Comparison of ENCODE assay signal across 28 cellular contexts in the genomic region with DNA sequence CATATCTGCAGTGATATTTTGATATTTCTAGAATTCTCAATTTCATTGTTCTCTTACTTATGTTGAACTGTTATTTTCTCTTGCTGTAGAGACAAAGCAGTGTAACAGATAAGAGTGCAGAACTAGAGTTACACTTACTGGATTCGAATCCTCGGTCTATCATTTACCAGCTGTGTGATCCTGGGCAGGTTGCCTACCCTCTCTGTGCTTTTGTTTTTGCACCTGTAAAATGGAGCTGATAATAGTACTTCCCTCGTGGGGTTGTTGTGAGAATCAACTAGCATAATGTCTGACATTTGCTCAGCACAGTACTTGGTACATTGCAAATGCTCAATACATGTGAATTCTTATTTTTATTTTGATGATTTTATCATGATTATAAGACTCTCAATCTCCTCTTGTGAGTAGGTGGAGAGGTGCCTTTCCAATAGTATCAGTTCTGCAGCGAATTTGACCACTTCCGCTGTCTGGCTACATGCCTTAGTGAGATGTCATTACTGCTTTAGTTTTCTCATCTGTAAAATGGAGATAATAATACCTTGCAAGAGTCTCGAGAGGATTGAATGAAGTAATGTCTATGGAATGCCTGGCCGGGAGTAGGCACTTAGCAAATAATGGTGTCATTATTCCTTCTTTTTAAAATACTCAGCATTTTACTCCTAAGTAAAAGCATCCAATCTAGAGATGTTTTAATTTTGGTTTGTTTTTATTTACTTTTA.
A peak's percentile ranks its signal among the peaks of the same experiment; 100 is the strongest.
DNase-seq lines count a peak whose midpoint lies in the region; ATAC-seq, FAIRE-seq and TF ChIP-seq lines count a peak whose summit lies in the region.
"Had no signal": no experiment of that assay in that cellular context is flagged by ENCODE, and none has a peak within 500 bp of the region (broad histone marks: within the 10 kb centered on the region; RNA-seq: fewer than 3 reads in every experiment).

No MANE protein-coding gene starts in this region.

- H3K36me3 Mint-ChIP-seq in astrocyte (ENCODE audit: low read depth, unreplicated experiment) = no peaks in the 10 kb centered on the region
- H3K36me3 Mint-ChIP-seq: IgD-negative memory B cell had no signal

- H3K27me3 ChIP-seq in astrocyte (ENCODE audit: insufficient read depth, low read length) = no peaks in the 10 kb centered on the region
- H3K27me3 ChIP-seq in tibial artery = no peaks in the 10 kb centered on the region
- H3K27me3 ChIP-seq in WERI-Rb-1 (ENCODE audit: insufficient read depth, low read depth, severe bottlenecking) = peaks cover 86% of the 10 kb centered on the region
- H3K27me3 ChIP-seq: MG63 had no signal

- H3K4me3 Mint-ChIP-seq in astrocyte (ENCODE audit: unreplicated experiment) = no peak overlapping the region
- H3K4me3 Mint-ChIP-seq: IgD-negative memory B cell had no signal

- no peak overlapping the region for H3K9ac ChIP-seq in astrocyte (ENCODE audit: low read length)

- H3K27ac Mint-ChIP-seq in astrocyte (ENCODE audit: unreplicated experiment) = no peak overlapping the region

- ATAC-seq in HG03457 (IDR thresholded peaks at IDR 0.05; ENCODE audit: unreplicated experiment) = no peak
- ATAC-seq: HCT116, SK-N-SH treated with all-trans-retinoic acid at 6 μM for 48 hours had no signal

- H3K27ac ChIP-seq in astrocyte (ENCODE audit: low read depth, low read length) = no peak overlapping the region
- H3K27ac ChIP-seq in tibial artery = no peak overlapping the region
- no peak overlapping the region for H3K27ac ChIP-seq in WERI-Rb-1
- H3K27ac ChIP-seq: C4-2B, PC-9 had no signal

- H3K9me3 Mint-ChIP-seq in astrocyte (ENCODE audit: unreplicated experiment) = no peaks in the 10 kb centered on the region

- no peaks in the 10 kb centered on the region for H3K79me2 ChIP-seq in astrocyte (ENCODE audit: insufficient read depth, low read length)

- TF ChIP-seq CTCF in astrocyte (IDR thresholded peaks at IDR 0.05; ENCODE audit: insufficient read depth, low read depth, low read length) (no peak), tibial artery (IDR thresholded peaks at IDR 0.05) (no peak), WERI-Rb-1 (IDR thresholded peaks at IDR 0.05; ENCODE audit: low read depth, low read length) (no peak)

- FAIRE-seq in astrocyte (lab: Jason Lieb, UNC) = no peak
- FAIRE-seq: GM18507, H1 had no signal

- intact Hi-C loops in tibial artery (cut with DNase I; ENCODE audit: low total_unique reads) = no loop called here

- DNase-seq in A172 (ENCODE audit: low spot score) (peak; percentile 8), LHCN-M2 (ENCODE audit: low read depth) (peak; percentile 1), astrocyte (ENCODE audit: low read depth) (peak; percentile 20), iris pigment epithelial cell (ENCODE audit: low read depth) (peak; percentile 9), tibial artery (no peak), D341Med (ENCODE audit: low spot score) (no peak), WERI-Rb-1 (no peak)
- DNase-seq: 8988T, COR-L47, DMS 273 treated with DMSO at 0.1 percent for 48 hours, DND-41, Karpas-422, MG63, NCI-H1048, NCI-H1417 treated with DMSO at 0.1 percent for 48 hours, NCI-H187 treated with DMSO at 0.1 percent for 48 hours, NCI-H2107, NCI-H510A, NCI-H748 treated with DMSO at 0.1 percent for 48 hours, PC-9, SIG-M5 had no signal

- H2AFZ ChIP-seq in astrocyte (ENCODE audit: low read depth, low read length) = no peak overlapping the region
- H2AFZ ChIP-seq: PC-9 had no signal

- H3K4me1 Mint-ChIP-seq in astrocyte (ENCODE audit: low read depth, unreplicated experiment) = peaks cover 9% of the 10 kb centered on the region
- H3K4me1 Mint-ChIP-seq: IgD-negative memory B cell had no signal

- H4K20me1 ChIP-seq in astrocyte (ENCODE audit: insufficient read depth, low read length) = no peaks in the 10 kb centered on the region

- H3K4me3 ChIP-seq in astrocyte (ENCODE audit: insufficient read depth, low read depth, low read length) (no peak overlapping the region), tibial artery (no peak overlapping the region), WERI-Rb-1 (ENCODE audit: low read depth, low read length) (no peak overlapping the region)
- H3K4me3 ChIP-seq: MG63, PC-9 had no signal

- H3K36me3 ChIP-seq in astrocyte (ENCODE audit: insufficient read depth, low read length) (no peaks in the 10 kb centered on the region), tibial artery (no peaks in the 10 kb centered on the region), WERI-Rb-1 (no peaks in the 10 kb centered on the region)
- H3K36me3 ChIP-seq: MG63 had no signal

- no peak overlapping the region for H3K4me2 ChIP-seq in astrocyte (ENCODE audit: low read length)
- H3K4me2 ChIP-seq: PC-9 had no signal

- no peaks in the 10 kb centered on the region for H3K27me3 Mint-ChIP-seq in astrocyte (ENCODE audit: low read depth, unreplicated experiment)
- H3K27me3 Mint-ChIP-seq: IgD-negative memory B cell had no signal

- no peaks in the 10 kb centered on the region for H3K9me3 ChIP-seq in astrocyte (ENCODE audit: insufficient read depth, low read depth, low read length)
- H3K9me3 ChIP-seq in tibial artery = no peaks in the 10 kb centered on the region
- H3K9me3 ChIP-seq in WERI-Rb-1 (ENCODE audit: severe bottlenecking) = peaks cover 2% of the 10 kb centered on the region
- H3K9me3 ChIP-seq: MG63 had no signal

- H3K4me1 ChIP-seq in astrocyte (ENCODE audit: insufficient read depth, low read length) = peaks cover 2% of the 10 kb centered on the region
- H3K4me1 ChIP-seq in tibial artery = no peaks in the 10 kb centered on the region

Comparison
In these comparisons a context has a peak if more than half of its experiments do, and no peak if none do; other contexts are left out.
1. DNase-seq: peak in A172 (single experiment), LHCN-M2 (single experiment), astrocyte (single experiment) and iris pigment epithelial cell (single experiment); none in tibial artery (0 of 2), D341Med (single experiment) and WERI-Rb-1 (single experiment).